In the genomic region with DNA sequence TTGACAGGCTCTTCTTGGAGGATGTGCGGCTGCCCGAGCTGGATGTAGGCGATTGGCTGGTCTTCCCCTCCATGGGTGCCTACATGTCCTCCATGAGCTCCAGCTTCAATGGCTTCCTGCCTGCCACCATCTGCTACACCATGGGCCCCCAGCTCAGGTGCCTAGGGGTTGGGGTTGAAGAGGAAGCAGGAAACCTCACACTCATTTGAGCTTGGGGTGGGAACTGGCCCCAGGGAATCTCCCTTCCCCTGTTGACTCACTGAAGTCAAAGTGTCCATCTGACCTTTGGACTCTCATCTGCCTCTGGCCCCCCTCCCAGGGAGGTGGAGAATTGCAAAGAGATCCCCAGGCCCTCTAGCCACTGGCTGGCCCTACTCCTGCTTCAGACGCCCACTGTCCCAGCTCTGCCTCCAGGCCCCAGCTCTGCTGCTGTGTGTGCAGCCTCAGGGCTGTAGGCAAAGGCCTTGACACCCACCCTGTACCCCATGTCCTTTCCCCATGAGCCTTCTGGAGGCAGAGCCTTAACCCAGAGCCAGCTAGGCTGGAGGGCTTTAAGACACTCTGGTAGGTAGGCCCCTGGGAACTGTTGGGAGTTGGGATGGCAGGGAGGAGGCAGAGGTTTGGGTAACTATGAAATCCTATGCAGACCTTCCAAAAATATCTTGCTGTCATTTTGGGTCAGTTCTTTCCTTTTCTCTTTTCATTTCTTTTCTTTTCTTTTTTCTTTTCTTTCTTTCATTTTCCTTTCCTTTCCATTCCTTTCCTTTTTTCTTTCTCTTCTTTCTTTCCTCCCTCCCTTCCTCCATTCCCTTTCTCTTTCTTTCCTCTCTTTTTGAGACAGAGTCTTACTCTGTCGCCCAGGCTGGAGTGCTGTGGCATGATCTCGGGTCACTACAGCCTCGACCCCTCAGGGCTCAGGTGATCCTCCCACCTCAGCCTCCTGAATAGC, we compare ENCODE assay signal across 11 cellular contexts.
DNase-seq lines count a peak whose midpoint lies in the region; ATAC-seq and TF ChIP-seq lines count a peak whose summit lies in the region.
"Had no signal": no experiment of that assay in that cellular context is flagged by ENCODE, and none has a peak within 500 bp of the region (broad histone marks: within the 10 kb centered on the region; RNA-seq: fewer than 3 reads in every experiment).

No MANE protein-coding gene starts in this region.

- no peak for TF ChIP-seq POLR2A in GM18505 (IDR thresholded peaks at IDR 0.05; ENCODE audit: borderline replicate concordance, extremely low read depth, insufficient read depth, insufficient read length)
- no peak for TF ChIP-seq POLR2A in NB4 (IDR thresholded peaks at IDR 0.05; ENCODE audit: extremely low read depth, insufficient read length)
- no peak for TF ChIP-seq POLR2A in spleen (IDR thresholded peaks at IDR 0.05)

- H3K27me3 Mint-ChIP-seq in progenitor cell of endocrine pancreas: peaks cover 5% of the 10 kb centered on the region
- peaks cover 0 to 11% (median 4%) of the 10 kb centered on the region in 5 donors for H3K27me3 Mint-ChIP-seq in naive thymus-derived CD8-positive, alpha-beta T cell

- ATAC-seq in GM18505 (IDR thresholded peaks at IDR 0.05; ENCODE audit: unreplicated experiment): peak; percentile 35
- ATAC-seq in GM21737 (IDR thresholded peaks at IDR 0.05; ENCODE audit: unreplicated experiment): peak; percentile 43
- ATAC-seq in naive thymus-derived CD8-positive, alpha-beta T cell: no peak
- ATAC-seq: activated T-cell treated with anti-CD3 and anti-CD28 coated beads, Interleukin-2, amount 50 U/mL, for 72 hours had no signal

- no peak overlapping the region for H3K27ac ChIP-seq in spleen

- peaks cover 0 to 11% (median 2%) of the 10 kb centered on the region in 8 donors for H3K9me3 ChIP-seq in spleen

- no peaks in the 10 kb centered on the region for H3K36me3 ChIP-seq in spleen

- H3K27ac Mint-ChIP-seq in progenitor cell of endocrine pancreas: peak overlapping the region; percentile 24
- H3K27ac Mint-ChIP-seq in naive thymus-derived CD8-positive, alpha-beta T cell: peak overlapping the region in 2 of 10 donors; percentile 58 to 74
- H3K27ac Mint-ChIP-seq: activated T-cell treated with anti-CD3 and anti-CD28 coated beads, Interleukin-2, amount 50 U/mL, for 72 hours; natural killer cell had no signal

- no peaks in the 10 kb centered on the region for H3K9me3 Mint-ChIP-seq in progenitor cell of endocrine pancreas (ENCODE audit: low read depth)
- no peaks in the 10 kb centered on the region for H3K9me3 Mint-ChIP-seq in naive thymus-derived CD8-positive, alpha-beta T cell
- H3K9me3 Mint-ChIP-seq: activated T-cell treated with anti-CD3 and anti-CD28 coated beads, Interleukin-2, amount 50 U/mL, for 72 hours; central memory CD8-positive, alpha-beta T cell; natural killer cell had no signal

- H3K27me3 ChIP-seq in spleen (replicated peaks in 1 of 7): peaks cover 0 to 27% (median 0%) of the 10 kb centered on the region in 7 donors

- DNase-seq in NB4 (ENCODE audit: low read depth) (peak; percentile 49), progenitor cell of endocrine pancreas (ENCODE audit: low spot score, unreplicated experiment) (no peak), cortex of kidney (lab: John Stamatoyannopoulos, UW) (no peak), spleen (no peak)
- DNase-seq in stimulated activated CD8-positive, alpha-beta memory T cell treated with anti-CD3 and anti-CD28 coated beads, Interleukin-4, amount 100 ng/mL, for 48 hours: no peak
- DNase-seq in naive thymus-derived CD8-positive, alpha-beta T cell: no peak
- DNase-seq: natural killer cell had no signal

- no peaks in the 10 kb centered on the region for H3K36me3 Mint-ChIP-seq in progenitor cell of endocrine pancreas (ENCODE audit: insufficient read depth)
- H3K36me3 Mint-ChIP-seq in naive thymus-derived CD8-positive, alpha-beta T cell: no peaks in the 10 kb centered on the region
- H3K36me3 Mint-ChIP-seq: natural killer cell had no signal

- H3K4me1 ChIP-seq in spleen: peaks cover 0 to 12% (median 0%) of the 10 kb centered on the region in 6 donors

- no peak overlapping the region for H3K4me3 Mint-ChIP-seq in progenitor cell of endocrine pancreas (ENCODE audit: low read depth)
- no peak overlapping the region for H3K4me3 Mint-ChIP-seq in naive thymus-derived CD8-positive, alpha-beta T cell
- H3K4me3 Mint-ChIP-seq: central memory CD8-positive, alpha-beta T cell; natural killer cell had no signal

- peaks cover 36% of the 10 kb centered on the region for H3K4me1 Mint-ChIP-seq in progenitor cell of endocrine pancreas (ENCODE audit: low read depth)
- H3K4me1 Mint-ChIP-seq in naive thymus-derived CD8-positive, alpha-beta T cell: peaks cover 17 to 37% (median 28%) of the 10 kb centered on the region in 4 donors

- intact Hi-C loops in spleen (cut with DNase I; ENCODE audit: low total_unique reads): no loop called here

- TF ChIP-seq CTCF in NB4 (IDR thresholded peaks at IDR 0.05; ENCODE audit: low read depth, low read length) (no peak), progenitor cell of endocrine pancreas (IDR thresholded peaks at IDR 0.05; ENCODE audit: unreplicated experiment) (no peak), spleen (IDR thresholded peaks at IDR 0.05 in 8 of 11, conservative IDR thresholded peaks at IDR 0.05 in 3 of 11) (no peak)

- H3K4me3 ChIP-seq in NB4 (ENCODE audit: low read depth, low read length) (no peak overlapping the region), spleen (no peak overlapping the region)

- WGBS in spleen, 5 donors: 69 to 86% (median 83%) methylated on average over 7 of the region's 7 CpGs

- POLR2A ChIA-PET in naive thymus-derived CD8-positive, alpha-beta T cell (lab: Charles Lee): no interaction called here

Comparison
In these comparisons a context has a peak if more than half of its experiments do, and no peak if none do; other contexts are left out.
1. ATAC-seq: peak in GM18505 (single experiment) and GM21737 (single experiment); none in naive thymus-derived CD8-positive, alpha-beta T cell (0 of 2).